In genomic region chr6:107264357-107264831, GRCh38 we compare ENCODE assay signal across 10 cellular contexts.
DNase-seq lines count a peak whose midpoint lies in the region; ATAC-seq and TF ChIP-seq lines count a peak whose summit lies in the region.
"Had no signal": no experiment of that assay in that cellular context is flagged by ENCODE, and none has a peak within 500 bp of the region (broad histone marks: within the 10 kb centered on the region; RNA-seq: fewer than 3 reads in every experiment).

No MANE protein-coding gene starts in this region.

- POLR2A ChIA-PET in RWPE1 (lab: Yijun Ruan, JAX; ENCODE audit: low non-redundant PET): no interaction called here

- H3K4me1 ChIP-seq in foreskin keratinocyte: peaks cover 13% of the 10 kb centered on the region

- DNase-seq in AG10803 (ENCODE audit: low read depth): peak; percentile 18
- DNase-seq in HT1080 (ENCODE audit: low read depth): peak; percentile 48
- peak; percentile 64 for DNase-seq in RWPE1 (ENCODE audit: low spot score)
- peak; percentile 57 to 80 for DNase-seq in foreskin keratinocyte
- no peak for DNase-seq in 8988T
- DNase-seq in posterior vena cava (ENCODE audit: low spot score): no peak
- no peak for DNase-seq in MV-4-11 (lab: John Stamatoyannopoulos, UW)
- DNase-seq: left cardiac atrium, T-cell had no signal

- TF ChIP-seq CTCF in AG10803 (conservative IDR thresholded peaks at IDR 0.05; ENCODE audit: low read length) (no peak), RWPE1 (conservative IDR thresholded peaks at IDR 0.05; ENCODE audit: low read depth) (no peak), foreskin keratinocyte (conservative IDR thresholded peaks at IDR 0.05) (no peak)

- ATAC-seq in foreskin keratinocyte (peak; percentile 91), GM18870 (IDR thresholded peaks at IDR 0.05; ENCODE audit: unreplicated experiment) (no peak)
- ATAC-seq: left cardiac atrium, T-cell had no signal

- intact Hi-C loops in posterior vena cava (cut with DNase I): no loop called here

- no peak overlapping the region for H3K4me3 ChIP-seq in AG10803 (ENCODE audit: low read length)

- H3K27ac ChIP-seq in RWPE1 (no peak overlapping the region), foreskin keratinocyte (no peak overlapping the region)

- no peaks in the 10 kb centered on the region for H3K27me3 ChIP-seq in foreskin keratinocyte

- CTCF ChIA-PET in RWPE1 (lab: Yijun Ruan, JAX): interaction anchor here (0.6 kb wide), 1 partner anchor 225 kb away, joined by 3 read pairs; no protein-coding TSS in a partner anchor

Comparison
In these comparisons a context has a peak if more than half of its experiments do, and no peak if none do; other contexts are left out.
1. DNase-seq: peak in AG10803 (single experiment), HT1080 (single experiment), RWPE1 (single experiment) and foreskin keratinocyte (2 of 2); none in 8988T (single experiment), posterior vena cava (single experiment) and MV-4-11 (single experiment).